ENCODE assay signal across 1 cellular context in genomic region chr17:15081008-15081407, GRCh38.
TF ChIP-seq lines count a peak whose summit lies in the region.

No MANE protein-coding gene starts in this region.

TF ChIP-seq in H1, 55 proteins besides CTCF, POLR2A, EP300 and RAD21:
- TF ChIP-seq CHD7 (IDR thresholded peaks at IDR 0.05; ENCODE audit: insufficient replicate concordance, low read length): no peak
- TF ChIP-seq HDAC2 (IDR thresholded peaks at IDR 0.05; ENCODE audit: borderline replicate concordance in 1 of 2, low read depth in 2 of 2, low read length in 2 of 2): no peak
- TF ChIP-seq FOSL1 (IDR thresholded peaks at IDR 0.05; ENCODE audit: insufficient read depth, low read depth, low read length): no peak
- TF ChIP-seq RBBP5 (IDR thresholded peaks at IDR 0.05; ENCODE audit: borderline replicate concordance, low read depth, low read length): no peak
- no peak for TF ChIP-seq TAF7 (optimal IDR thresholded peaks at IDR 0.05; ENCODE audit: borderline replicate concordance, low read depth, low read length)
- TF ChIP-seq SUZ12 (IDR thresholded peaks at IDR 0.05; ENCODE audit: low read length): no peak
- no peak for TF ChIP-seq RFX5 (IDR thresholded peaks at IDR 0.05; ENCODE audit: borderline replicate concordance, low read depth, low read length)
- TF ChIP-seq SP4 (IDR thresholded peaks at IDR 0.05; ENCODE audit: low read length): no peak
- TF ChIP-seq CHD2 (IDR thresholded peaks at IDR 0.05; ENCODE audit: low read length): no peak
- TF ChIP-seq CBX8 (IDR thresholded peaks at IDR 0.05; ENCODE audit: borderline replicate concordance, low read depth, low read length): no peak
- no peak for TF ChIP-seq BACH1 (IDR thresholded peaks at IDR 0.05; ENCODE audit: low read length)
- TF ChIP-seq, protein P1, sequence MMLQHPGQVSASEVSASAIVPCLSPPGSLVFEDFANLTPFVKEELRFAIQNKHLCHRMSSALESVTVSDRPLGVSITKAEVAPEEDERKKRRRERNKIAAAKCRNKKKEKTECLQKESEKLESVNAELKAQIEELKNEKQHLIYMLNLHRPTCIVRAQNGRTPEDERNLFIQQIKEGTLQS (IDR thresholded peaks at IDR 0.05; ENCODE audit: insufficient read depth, low read depth, low read length): no peak
- TF ChIP-seq CBX5 (IDR thresholded peaks at IDR 0.05; ENCODE audit: low read depth, low read length): no peak
- no peak for TF ChIP-seq SIN3A (conservative IDR thresholded peaks at IDR 0.05 in 1 of 2, IDR thresholded peaks at IDR 0.05 in 1 of 2; ENCODE audit: low read depth in 1 of 2, low read length in 2 of 2)
- no peak for TF ChIP-seq SAP30 (IDR thresholded peaks at IDR 0.05; ENCODE audit: insufficient read depth, insufficient replicate concordance, low read length)
- TF ChIP-seq POU5F1 (IDR thresholded peaks at IDR 0.05; ENCODE audit: low read depth, low read length): no peak
- TF ChIP-seq SP2 (IDR thresholded peaks at IDR 0.05; ENCODE audit: low read length): no peak
